ENCODE assay signal across 1 cellular context in genomic region chr6:17280552-17281090, GRCh38.
TF ChIP-seq lines count a peak whose summit lies in the region.

No MANE protein-coding gene starts in this region.

TF ChIP-seq in GM23338, 12 proteins besides CTCF, POLR2A, EP300 and RAD21 (continued from another document):
- TF ChIP-seq ZNF462 (CRISPR knock-in tag; IDR thresholded peaks at IDR 0.05) = no peak
- no peak for TF ChIP-seq EZH2phosphoT487 (IDR thresholded peaks at IDR 0.05; ENCODE audit: unreplicated experiment)
- no peak for TF ChIP-seq NANOG (IDR thresholded peaks at IDR 0.05; ENCODE audit: borderline replicate concordance)
- no peak for TF ChIP-seq ZNF114 (CRISPR knock-in tag; IDR thresholded peaks at IDR 0.05)
